Comparison of ENCODE assay signal across 1 cellular context in the genomic region with DNA sequence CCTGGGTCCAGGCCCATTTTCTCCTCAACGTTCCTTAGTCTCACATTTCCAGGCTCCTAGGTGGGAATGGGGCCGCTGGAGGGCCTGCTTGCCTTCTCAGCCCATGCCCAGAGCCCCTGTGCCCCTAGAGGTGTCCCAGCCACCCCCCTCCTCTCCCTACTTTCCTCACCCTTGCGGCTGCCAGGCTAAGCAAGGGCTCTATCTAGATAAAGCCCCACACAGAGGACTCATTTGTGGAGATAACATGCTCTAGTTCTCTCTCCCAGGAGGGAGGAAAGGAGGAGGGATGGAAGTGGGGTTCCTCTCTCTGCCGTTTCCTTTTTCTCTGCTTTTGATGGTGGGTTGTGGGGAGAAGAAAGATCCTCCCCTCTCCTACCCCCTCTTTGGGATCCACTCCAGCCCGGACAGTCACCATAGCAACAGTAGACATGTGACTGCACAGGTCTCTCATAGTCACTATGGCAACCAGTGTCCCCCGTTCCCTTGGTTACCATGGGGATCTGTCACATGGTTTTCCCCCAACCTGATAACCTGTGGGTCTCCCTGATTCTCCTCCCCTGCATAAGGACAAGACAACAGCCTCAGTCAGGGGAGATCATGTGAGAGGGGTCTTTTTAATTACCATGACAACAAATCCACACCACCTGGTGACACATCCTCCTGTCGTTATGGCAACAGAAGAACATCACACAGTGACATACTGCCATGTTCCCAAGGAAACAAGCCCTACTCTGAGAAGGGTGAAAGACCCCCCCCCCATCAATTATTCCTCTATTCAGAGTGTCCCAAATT.
TF ChIP-seq lines count a peak whose summit lies in the region.

No MANE protein-coding gene starts in this region.

TF ChIP-seq in GM12878, 131 proteins besides CTCF, POLR2A, EP300 and RAD21:
- TF ChIP-seq SMAD1 (IDR thresholded peaks at IDR 0.05; ENCODE audit: low read depth, partially characterized antibody) = no peak
- peak; percentile 85 for TF ChIP-seq BMI1 (IDR thresholded peaks at IDR 0.05; ENCODE audit: borderline replicate concordance)
- peak; percentile 20; the same call in 1 of the 2 replicates for TF ChIP-seq RAD51 (IDR thresholded peaks at IDR 0.05)
- TF ChIP-seq, protein P1, sequence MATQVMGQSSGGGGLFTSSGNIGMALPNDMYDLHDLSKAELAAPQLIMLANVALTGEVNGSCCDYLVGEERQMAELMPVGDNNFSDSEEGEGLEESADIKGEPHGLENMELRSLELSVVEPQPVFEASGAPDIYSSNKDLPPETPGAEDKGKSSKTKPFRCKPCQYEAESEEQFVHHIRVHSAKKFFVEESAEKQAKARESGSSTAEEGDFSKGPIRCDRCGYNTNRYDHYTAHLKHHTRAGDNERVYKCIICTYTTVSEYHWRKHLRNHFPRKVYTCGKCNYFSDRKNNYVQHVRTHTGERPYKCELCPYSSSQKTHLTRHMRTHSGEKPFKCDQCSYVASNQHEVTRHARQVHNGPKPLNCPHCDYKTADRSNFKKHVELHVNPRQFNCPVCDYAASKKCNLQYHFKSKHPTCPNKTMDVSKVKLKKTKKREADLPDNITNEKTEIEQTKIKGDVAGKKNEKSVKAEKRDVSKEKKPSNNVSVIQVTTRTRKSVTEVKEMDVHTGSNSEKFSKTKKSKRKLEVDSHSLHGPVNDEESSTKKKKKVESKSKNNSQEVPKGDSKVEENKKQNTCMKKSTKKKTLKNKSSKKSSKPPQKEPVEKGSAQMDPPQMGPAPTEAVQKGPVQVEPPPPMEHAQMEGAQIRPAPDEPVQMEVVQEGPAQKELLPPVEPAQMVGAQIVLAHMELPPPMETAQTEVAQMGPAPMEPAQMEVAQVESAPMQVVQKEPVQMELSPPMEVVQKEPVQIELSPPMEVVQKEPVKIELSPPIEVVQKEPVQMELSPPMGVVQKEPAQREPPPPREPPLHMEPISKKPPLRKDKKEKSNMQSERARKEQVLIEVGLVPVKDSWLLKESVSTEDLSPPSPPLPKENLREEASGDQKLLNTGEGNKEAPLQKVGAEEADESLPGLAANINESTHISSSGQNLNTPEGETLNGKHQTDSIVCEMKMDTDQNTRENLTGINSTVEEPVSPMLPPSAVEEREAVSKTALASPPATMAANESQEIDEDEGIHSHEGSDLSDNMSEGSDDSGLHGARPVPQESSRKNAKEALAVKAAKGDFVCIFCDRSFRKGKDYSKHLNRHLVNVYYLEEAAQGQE (IDR thresholded peaks at IDR 0.05; ENCODE audit: low read depth, low read length) = no peak
- no peak for TF ChIP-seq SP1 (IDR thresholded peaks at IDR 0.05; ENCODE audit: low read depth, low read length)
- TF ChIP-seq BHLHE40 (IDR thresholded peaks at IDR 0.05; ENCODE audit: borderline replicate concordance in 1 of 2, low read depth in 2 of 2, low read length in 1 of 2) = no peak
TF ChIP-seq in GM12878: peak in this region for 2.
